In the genomic region with DNA sequence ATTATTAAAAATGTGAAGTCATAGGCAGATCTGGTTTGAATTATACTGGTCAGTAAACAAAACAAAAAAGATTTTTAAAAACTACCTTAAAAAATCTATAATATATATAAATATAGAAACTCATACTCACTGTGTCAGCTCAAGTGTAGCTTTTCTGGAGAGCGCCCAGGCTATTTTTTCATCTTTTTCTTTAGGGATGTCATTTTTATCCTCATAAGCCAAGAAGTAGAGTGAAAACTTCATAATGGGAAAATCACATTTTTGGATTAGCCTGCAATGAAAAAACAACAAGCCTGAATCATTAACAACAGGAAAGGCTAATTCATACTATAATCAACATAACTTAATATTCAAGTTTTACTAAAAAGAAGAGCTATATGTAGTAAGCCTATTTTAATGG, we compare ENCODE assay signal across 36 cellular contexts. TPM values are rescaled to one million over a fixed set of nuclear protein-coding genes. Genes with fewer than 3 reads are reported as not detected.
"Had no signal": no experiment of that assay in that cellular context is flagged by ENCODE, and none has a peak within 500 bp of the region (broad histone marks: within the 10 kb centered on the region; RNA-seq: fewer than 3 reads in every experiment).

No MANE protein-coding gene starts in this region.

- H3K27ac ChIP-seq: ascending aorta, cardiac muscle cell, VCaP had no signal

- H3K4me3 ChIP-seq: ascending aorta, cardiac muscle cell had no signal

- H3K27me3 ChIP-seq: ascending aorta, cardiac muscle cell had no signal

- ATAC-seq: activated CD8-positive, alpha-beta T cell treated with anti-CD3 and anti-CD28 coated beads for 36 hours; activated T-cell treated with anti-CD3 and anti-CD28 coated beads, Interleukin-2, amount 50 U/mL, for 4 hours; activated T-cell treated with anti-CD3 and anti-CD28 coated beads, Interleukin-2, amount 50 U/mL, for 72 hours; T-cell had no signal

- H3K27ac Mint-ChIP-seq: activated B cell treated with CpG ODN at 0.5 μM for 24 hours; activated CD4-positive, alpha-beta memory T cell treated with anti-CD3 and anti-CD28 coated beads for 36 hours; activated CD4-positive, alpha-beta T cell treated with anti-CD3 and anti-CD28 coated beads, Interleukin-2, amount 10 ng/mL, durations not matched to agents 24 days and 14 days; activated naive CD4-positive, alpha-beta T cell treated with anti-CD3 and anti-CD28 coated beads, Interleukin-2, amount 10 ng/mL, durations not matched to agents 7 days and 5 days; activated naive CD4-positive, alpha-beta T cell treated with anti-CD3 and anti-CD28 coated beads, Interleukin-2, amount 50 U/mL, for 24 hours; activated naive CD8-positive, alpha-beta T cell treated with anti-CD3 and anti-CD28 coated beads, Interleukin-2, amount 10 ng/mL, durations not matched to agents 7 days and 5 days; activated naive CD8-positive, alpha-beta T cell treated with anti-CD3 and anti-CD28 coated beads, Interleukin-2, amount 50 U/mL, for 24 hours; activated T-cell treated with anti-CD3 and anti-CD28 coated beads, Interleukin-2, amount 50 U/mL, for 72 hours; brain; T-cell had no signal

- H3K9me3 Mint-ChIP-seq: activated B cell treated with CpG ODN at 0.5 μM for 24 hours; activated CD4-positive, alpha-beta memory T cell treated with anti-CD3 and anti-CD28 coated beads for 36 hours; activated CD4-positive, alpha-beta T cell treated with anti-CD3 and anti-CD28 coated beads, Interleukin-2, amount 10 ng/mL, durations not matched to agents 24 days and 14 days; activated CD8-positive, alpha-beta T cell treated with anti-CD3 and anti-CD28 coated beads for 36 hours; activated naive CD4-positive, alpha-beta T cell treated with anti-CD3 and anti-CD28 coated beads, Interleukin-2, amount 10 ng/mL, durations not matched to agents 7 days and 5 days; activated naive CD4-positive, alpha-beta T cell treated with anti-CD3 and anti-CD28 coated beads, Interleukin-2, amount 50 U/mL, for 24 hours; activated naive CD8-positive, alpha-beta T cell treated with anti-CD3 and anti-CD28 coated beads, Interleukin-2, amount 10 ng/mL, durations not matched to agents 7 days and 5 days; activated naive CD8-positive, alpha-beta T cell treated with anti-CD3 and anti-CD28 coated beads, Interleukin-2, amount 50 U/mL, for 24 hours; activated T-cell treated with anti-CD3 and anti-CD28 coated beads, Interleukin-2, amount 50 U/mL, for 4 hours; activated T-cell treated with anti-CD3 and anti-CD28 coated beads, Interleukin-2, amount 50 U/mL, for 72 hours; activated T-helper 1 cell treated with anti-CD3 and anti-CD28 coated beads, Interleukin-12 subunit alpha, Interleukin-12 subunit beta, Interleukin-2, Interleukin-4 antibody, amounts not matched to agents 30 ng/mL and 10 ng/mL and 1 ng/mL, durations not matched to agents 14 hours and 24 hours and 36 hours; activated T-helper 2 cell treated with anti-CD3 and anti-CD28 coated beads, Interferon-gamma antibody, Interleukin-2, Interleukin-4, amounts not matched to agents 10 μg/mL and 5 μg/mL and 100 μg/mL, durations not matched to agents 14 hours and 24 hours and 36 hours; brain; central memory CD8-positive, alpha-beta T cell; T-cell had no signal

- FAIRE-seq: bronchial epithelial cell, TTC549 had no signal

- H3K9me3 ChIP-seq: ascending aorta had no signal

- H3K4me1 ChIP-seq: ascending aorta had no signal

- H3K27me3 Mint-ChIP-seq: activated B cell treated with CpG ODN at 0.5 μM for 24 hours; activated CD4-positive, alpha-beta memory T cell treated with anti-CD3 and anti-CD28 coated beads for 36 hours; activated CD4-positive, alpha-beta T cell treated with anti-CD3 and anti-CD28 coated beads, Interleukin-2, amount 10 ng/mL, durations not matched to agents 24 days and 14 days; activated CD8-positive, alpha-beta T cell treated with anti-CD3 and anti-CD28 coated beads for 36 hours; activated naive CD4-positive, alpha-beta T cell treated with anti-CD3 and anti-CD28 coated beads, Interleukin-2, amount 10 ng/mL, durations not matched to agents 7 days and 5 days; activated naive CD4-positive, alpha-beta T cell treated with anti-CD3 and anti-CD28 coated beads, Interleukin-2, amount 50 U/mL, for 24 hours; activated naive CD8-positive, alpha-beta T cell; activated naive CD8-positive, alpha-beta T cell treated with anti-CD3 and anti-CD28 coated beads, Interleukin-2, amount 10 ng/mL, durations not matched to agents 7 days and 5 days; activated naive CD8-positive, alpha-beta T cell treated with anti-CD3 and anti-CD28 coated beads, Interleukin-2, amount 50 U/mL, for 24 hours; brain; central memory CD8-positive, alpha-beta T cell; T-cell had no signal

- DNase-seq: activated B cell treated with CpG ODN at 0.5 μM for 24 hours; activated CD4-positive, alpha-beta memory T cell treated with anti-CD3 and anti-CD28 coated beads for 36 hours; activated CD4-positive, alpha-beta T cell treated with anti-CD3 and anti-CD28 coated beads for 4 hours; activated CD4-positive, alpha-beta T cell treated with anti-CD3 and anti-CD28 coated beads, Interleukin-2, amount 10 ng/mL, durations not matched to agents 24 days and 14 days; activated CD4-positive, alpha-beta T cell treated with anti-CD3 and anti-CD28 coated beads, Interleukin-2, amount 50 U/mL, for 1 hour; activated CD4-positive, alpha-beta T cell treated with anti-CD3 and anti-CD28 coated beads, Interleukin-2, amount 50 U/mL, for 4 hours; activated CD4-positive, CD25-positive, alpha-beta regulatory T cell treated with anti-CD3 and anti-CD28 coated beads, Interleukin-2, amount 50 U/mL, for 72 hours; activated CD8-positive, alpha-beta memory T cell treated with anti-CD3 and anti-CD28 coated beads, Interleukin-2, amount 50 U/mL, for 4 hours; activated CD8-positive, alpha-beta T cell treated with anti-CD3 and anti-CD28 coated beads for 36 hours; activated effector memory CD4-positive, alpha-beta T cell treated with Interleukin-2 at 50 U/mL for 16 hours; activated gamma-delta T cell; activated naive CD4-positive, alpha-beta T cell treated with anti-CD3 and anti-CD28 coated beads, Interleukin-2, amount 10 ng/mL, durations not matched to agents 7 days and 5 days; activated naive CD4-positive, alpha-beta T cell treated with Interleukin-2 at 50 U/mL for 16 hours; activated naive CD8-positive, alpha-beta T cell treated with anti-CD3 and anti-CD28 coated beads, Interleukin-2, amount 10 ng/mL, durations not matched to agents 7 days and 5 days; activated naive CD8-positive, alpha-beta T cell treated with anti-CD3 and anti-CD28 coated beads, Interleukin-2, amount 50 U/mL, for 24 hours; activated T-cell treated with anti-CD3 and anti-CD28 coated beads for 4 hours; activated T-cell treated with anti-CD3 and anti-CD28 coated beads, Interleukin-2, amount 50 U/mL, for 1 hour; activated T-cell treated with anti-CD3 and anti-CD28 coated beads, Interleukin-2, amount 50 U/mL, for 4 hours; activated T-cell treated with anti-CD3 and anti-CD28 coated beads, Interleukin-2, amount 50 U/mL, for 72 hours; amygdala; anterior cingulate cortex; caudate nucleus; cerebellar nuclear complex; T-cell; T-helper 9 cell had no signal

- H3K4me3 Mint-ChIP-seq: activated B cell treated with CpG ODN at 0.5 μM for 24 hours; activated CD4-positive, alpha-beta memory T cell treated with anti-CD3 and anti-CD28 coated beads for 36 hours; activated CD4-positive, alpha-beta T cell treated with anti-CD3 and anti-CD28 coated beads, Interleukin-2, amount 10 ng/mL, durations not matched to agents 24 days and 14 days; activated CD8-positive, alpha-beta T cell treated with anti-CD3 and anti-CD28 coated beads for 36 hours; activated naive CD4-positive, alpha-beta T cell treated with anti-CD3 and anti-CD28 coated beads, Interleukin-2, amount 10 ng/mL, durations not matched to agents 7 days and 5 days; activated naive CD4-positive, alpha-beta T cell treated with anti-CD3 and anti-CD28 coated beads, Interleukin-2, amount 50 U/mL, for 24 hours; activated naive CD8-positive, alpha-beta T cell; activated naive CD8-positive, alpha-beta T cell treated with anti-CD3 and anti-CD28 coated beads, Interleukin-2, amount 10 ng/mL, durations not matched to agents 7 days and 5 days; activated naive CD8-positive, alpha-beta T cell treated with anti-CD3 and anti-CD28 coated beads, Interleukin-2, amount 50 U/mL, for 24 hours; activated T-cell treated with anti-CD3 and anti-CD28 coated beads, Interleukin-2, amount 50 U/mL, for 4 hours; activated T-cell treated with anti-CD3 and anti-CD28 coated beads, Interleukin-2, amount 50 U/mL, for 72 hours; activated T-helper 1 cell treated with anti-CD3 and anti-CD28 coated beads, Interleukin-12 subunit alpha, Interleukin-12 subunit beta, Interleukin-2, Interleukin-4 antibody, amounts not matched to agents 30 ng/mL and 10 ng/mL and 1 ng/mL, durations not matched to agents 14 hours and 24 hours and 36 hours; brain; central memory CD8-positive, alpha-beta T cell; T-cell had no signal

RNA-seq across cellular contexts. Expression of a gene that starts 30.9 kb away (rescaled TPM):
- total RNA-seq: activated CD4-positive, alpha-beta T cell treated with anti-CD3 and anti-CD28 coated beads, Interleukin-2, amount 10 ng/mL, durations not matched to agents 24 days and 14 days; activated CD8-positive, alpha-beta T cell treated with anti-CD3 and anti-CD28 coated beads for 36 hours; activated T-helper 2 cell treated with anti-CD3 and anti-CD28 coated beads, Interferon-gamma antibody, Interleukin-2, Interleukin-4, amounts not matched to agents 10 μg/mL and 5 μg/mL and 100 μg/mL, durations not matched to agents 14 hours and 24 hours and 36 hours; ascending aorta; bronchial epithelial cell; cardiac muscle cell had no signal
- polyA plus RNA-seq: cardiac muscle cell had no signal
